Comparison of ENCODE assay signal across 1 cellular context in genomic region chr2:69720922-69721491, GRCh38.
TF ChIP-seq lines count a peak whose summit lies in the region.

No MANE protein-coding gene starts in this region.

TF ChIP-seq in SK-N-SH, 30 proteins besides CTCF, POLR2A, EP300 and RAD21 (continued from another document):
- TF ChIP-seq IRF3 (IDR thresholded peaks at IDR 0.05; ENCODE audit: low read depth, low read length) (no peak), TCF12 (IDR thresholded peaks at IDR 0.05) (no peak), MEF2A (IDR thresholded peaks at IDR 0.05; ENCODE audit: borderline replicate concordance, low read depth) (no peak), MAX (IDR thresholded peaks at IDR 0.05; ENCODE audit: low read depth) (no peak), JUND (IDR thresholded peaks at IDR 0.05) (no peak), MXI1 (IDR thresholded peaks at IDR 0.05; ENCODE audit: low read depth, low read length) (peak; percentile 64; the same call in 1 of the 2 replicates), REST (IDR thresholded peaks at IDR 0.05; ENCODE audit: low read depth, low read length) (no peak)
